In genomic region chrX:110284159-110284558, GRCh38 we compare ENCODE assay signal across 10 cellular contexts. TPM values are rescaled to one million over a fixed set of nuclear protein-coding genes. Genes with fewer than 3 reads are reported as not detected.
A peak's percentile ranks its signal among the peaks of the same experiment; 100 is the strongest.
DNase-seq lines count a peak whose midpoint lies in the region; ATAC-seq and TF ChIP-seq lines count a peak whose summit lies in the region.
"Had no signal": no experiment of that assay in that cellular context is flagged by ENCODE, and none has a peak within 500 bp of the region (broad histone marks: within the 10 kb centered on the region; RNA-seq: fewer than 3 reads in every experiment).

No MANE protein-coding gene starts in this region.

- H3K9me3 ChIP-seq in colonic mucosa = no peaks in the 10 kb centered on the region
- H3K9me3 ChIP-seq: tibial artery had no signal

- DNase-seq in AG04449 (ENCODE audit: low read depth, low spot score) (peak; percentile 59), HT1080 (ENCODE audit: low read depth) (peak; percentile 84), brain microvascular endothelial cell (peak; percentile 72), kidney epithelial cell (ENCODE audit: low read depth) (peak; percentile 59), colonic mucosa (no peak), NK-92 (lab: John Stamatoyannopoulos, UW; ENCODE audit: unreplicated experiment) (no peak), DMS 273 (lab: John Stamatoyannopoulos, UW; ENCODE audit: unreplicated experiment) (no peak)
- DNase-seq: effector memory CD4-positive, alpha-beta T cell; tibial artery had no signal

- in situ Hi-C loops in brain microvascular endothelial cell (cut with HindIII; ENCODE audit: low pct_ligation_motif_present, low sequenced_read_pairs) = no loop called here

- intact Hi-C loops in colonic mucosa (cut with DNase I) = no loop called here

- no peaks in the 10 kb centered on the region for H3K4me1 ChIP-seq in colonic mucosa
- H3K4me1 ChIP-seq: tibial artery had no signal

- no peaks in the 10 kb centered on the region for H3K36me3 ChIP-seq in brain microvascular endothelial cell (replicated peaks)
- no peaks in the 10 kb centered on the region for H3K36me3 ChIP-seq in kidney epithelial cell (ENCODE audit: control insufficient read depth, insufficient read depth, low read length)
- no peaks in the 10 kb centered on the region for H3K36me3 ChIP-seq in colonic mucosa
- H3K36me3 ChIP-seq: tibial artery had no signal

- no peak overlapping the region for H3K9ac ChIP-seq in colonic mucosa (ENCODE audit: low read depth in 2 of 2, low read length in 2 of 2)

- H3K4me3 ChIP-seq in AG04449 (ENCODE audit: low read depth, low read length) (no peak overlapping the region), brain microvascular endothelial cell (ENCODE audit: low read depth, low read length) (no peak overlapping the region), kidney epithelial cell (ENCODE audit: low read depth, low read length) (no peak overlapping the region), colonic mucosa (no peak overlapping the region)
- H3K4me3 ChIP-seq: tibial artery had no signal

- CTCF ChIA-PET in AG04449 (lab: Yijun Ruan, JAX) = interaction anchor here (2.0 kb wide), 1 partner anchor 124 kb away, joined by 6 read pairs; no protein-coding TSS in a partner anchor

- TF ChIP-seq CTCF in AG04449 (IDR thresholded peaks at IDR 0.05; ENCODE audit: insufficient read depth, low read length, missing control alignments) (no peak), brain microvascular endothelial cell (IDR thresholded peaks at IDR 0.05; ENCODE audit: low read depth, low read length, missing control alignments) (no peak), kidney epithelial cell (IDR thresholded peaks at IDR 0.05; ENCODE audit: insufficient read depth, low read length, poor library complexity, severe bottlenecking) (no peak), colonic mucosa (IDR thresholded peaks at IDR 0.05) (no peak)

- POLR2A ChIA-PET in AG04449 (lab: Yijun Ruan, JAX) = no interaction called here

- H3K27me3 ChIP-seq in brain microvascular endothelial cell (replicated peaks) (no peaks in the 10 kb centered on the region), kidney epithelial cell (ENCODE audit: control insufficient read depth, insufficient read depth, low read length) (no peaks in the 10 kb centered on the region), colonic mucosa (no peaks in the 10 kb centered on the region)
- H3K27me3 ChIP-seq: tibial artery had no signal

- ATAC-seq in HG03354 (IDR thresholded peaks at IDR 0.05; ENCODE audit: poor library complexity, severe bottlenecking, unreplicated experiment) = no peak

- peak overlapping the region; percentile 94 for H3K27ac ChIP-seq in brain microvascular endothelial cell
- H3K27ac ChIP-seq in colonic mucosa = no peak overlapping the region
- H3K27ac ChIP-seq: tibial artery had no signal

RNA-seq across cellular contexts. Expression of gene AMMECR1, which starts 33.7 kb away (rescaled TPM):
- total RNA-seq in HT1080 (2014; rRNA removed; shearing (Covaris generic)) = 12.0 and 12.4 TPM in 2 replicates
- 10.2 and 13.3 TPM in 2 replicates for polyA plus RNA-seq in HT1080 (2015; cell fraction: cytosol; rRNA removed)
- polyA plus RNA-seq in HT1080 (2015; cell fraction: nucleus; rRNA removed) = 11.4 and 11.5 TPM in 2 replicates
- total RNA-seq in kidney epithelial cell (16.0 and 17.3 TPM in 2 replicates), colonic mucosa (10 to 100 TPM; 10.4 to 14.4 TPM)

Comparison
In these comparisons a context has a peak if more than half of its experiments do, and no peak if none do; other contexts are left out.
1. DNase-seq: peak in AG04449 (single experiment), HT1080 (single experiment), brain microvascular endothelial cell (single experiment) and kidney epithelial cell (single experiment); none in colonic mucosa (single experiment), NK-92 (single experiment) and DMS 273 (single experiment).